20 cellular contexts compared by ENCODE assay signal in the genomic region with DNA sequence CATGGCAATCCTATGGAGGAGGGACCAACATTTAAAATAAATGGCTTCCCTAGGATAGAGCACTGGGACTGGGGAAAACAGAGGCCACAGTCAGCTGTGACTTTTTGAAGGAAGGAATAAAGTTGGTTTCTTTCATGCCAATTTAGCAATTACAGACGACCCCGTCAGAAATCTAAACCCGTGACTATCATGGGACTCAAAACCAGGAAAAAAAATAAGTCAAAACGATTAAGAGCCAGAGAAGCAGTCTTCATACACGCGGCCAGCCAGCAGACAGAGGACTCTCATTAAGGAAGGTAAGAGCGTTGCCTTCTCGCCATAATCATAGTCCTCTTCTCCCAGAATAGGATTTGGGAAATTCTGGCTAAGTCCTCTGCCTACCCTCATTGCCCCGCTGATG. TPM values are rescaled to one million over a fixed set of nuclear protein-coding genes. Genes with fewer than 3 reads are reported as not detected.
DNase-seq lines count a peak whose midpoint lies in the region; ATAC-seq and TF ChIP-seq lines count a peak whose summit lies in the region.
"Had no signal": no experiment of that assay in that cellular context is flagged by ENCODE, and none has a peak within 500 bp of the region (broad histone marks: within the 10 kb centered on the region; RNA-seq: fewer than 3 reads in every experiment).

TSS of gene MLANA (plus strand) at position 249 of the 400 bp plus-strand sequence. CDS start 1,586 bp downstream, outside the sequence.

- 97% methylated on average over 9 of the region's 9 CpGs for WGBS in mesenchymal stem cell

- no peaks in the 10 kb centered on the region for H3K9me3 ChIP-seq in mesenchymal stem cell (ENCODE audit: control insufficient read depth, low read length)
- H3K9me3 ChIP-seq: A549, Caco-2 had no signal

- no peaks in the 10 kb centered on the region for H3K27me3 Mint-ChIP-seq in T-helper 1 cell treated with Interleukin-12 subunit alpha and Interleukin-12 subunit beta and Interleukin-4 antibody, amounts not matched to agents 30 μg/mL and 1 μg/mL, for 36 hours (ENCODE audit: low read depth)
- no peaks in the 10 kb centered on the region for H3K27me3 Mint-ChIP-seq in type B pancreatic cell
- H3K27me3 Mint-ChIP-seq: CD4-positive, alpha-beta memory T cell had no signal

- H3K18ac ChIP-seq in mesenchymal stem cell (ENCODE audit: low read depth in 1 of 2, low read length in 2 of 2), result peak within 1 kb of the TSS in 1 of 2 experiments; percentile 10

- no peak within 1 kb of the TSS for H3K4me2 ChIP-seq in mesenchymal stem cell (ENCODE audit: low read length, poor library complexity, severe bottlenecking)
- H3K4me2 ChIP-seq: A549 had no signal

- no peaks in the 10 kb centered on the region for H3K79me1 ChIP-seq in mesenchymal stem cell (replicated peaks; ENCODE audit: low read length, poor library complexity, severe bottlenecking)

- no peak for TF ChIP-seq CTCF in type B pancreatic cell (conservative IDR thresholded peaks at IDR 0.05)

- peaks cover 8% of the 10 kb centered on the region for H3K4me1 Mint-ChIP-seq in T-helper 1 cell treated with Interleukin-12 subunit alpha and Interleukin-12 subunit beta and Interleukin-4 antibody, amounts not matched to agents 30 μg/mL and 1 μg/mL, for 36 hours (ENCODE audit: low read depth)
- H3K4me1 Mint-ChIP-seq in type B pancreatic cell (ENCODE audit: unreplicated experiment), result peaks cover 16% of the 10 kb centered on the region

- no peak within 1 kb of the TSS for H2BK120ac ChIP-seq in mesenchymal stem cell (ENCODE audit: low read depth, low read length)

- no peak for DNase-seq in T-helper 1 cell
- peak; percentile 70 for DNase-seq in epidermal melanocyte (ENCODE audit: insufficient read length, low spot score)
- DNase-seq in mesenchymal stem cell, result no peak
- no peak for DNase-seq in type B pancreatic cell (ENCODE audit: extremely low spot score, unreplicated experiment)
- DNase-seq in ACHN, result no peak
- DNase-seq in dedifferentiated amniotic fluid mesenchymal stem cell (ENCODE audit: extremely low spot score), result no peak
- DNase-seq: C1 segment of cervical spinal cord; Caco-2; CD4-positive, alpha-beta memory T cell; DMS153; DND-41; GM23248; HCEC 1CT had no signal

- H3K4me1 ChIP-seq in mesenchymal stem cell (ENCODE audit: control insufficient read depth, insufficient read depth, low read depth, low read length), result peaks cover 8% of the 10 kb centered on the region
- H3K4me1 ChIP-seq: Caco-2 had no signal

- H3K23ac ChIP-seq in mesenchymal stem cell (ENCODE audit: low read length in 2 of 2), result no peak within 1 kb of the TSS

- H3K27ac Mint-ChIP-seq in T-helper 1 cell treated with Interleukin-12 subunit alpha and Interleukin-12 subunit beta and Interleukin-4 antibody, amounts not matched to agents 30 μg/mL and 1 μg/mL, for 36 hours, result peak within 1 kb of the TSS; percentile 28
- no peak within 1 kb of the TSS for H3K27ac Mint-ChIP-seq in type B pancreatic cell

- no peak within 1 kb of the TSS for H3K4me3 ChIP-seq in mesenchymal stem cell (ENCODE audit: insufficient read depth in 1 of 2, low read depth in 1 of 2, low read length in 2 of 2)
- H3K4me3 ChIP-seq: A549, GM23248 had no signal

- peaks cover 0 to 4% of the 10 kb centered on the region in 2 experiments for H3K27me3 ChIP-seq in mesenchymal stem cell (ENCODE audit: control insufficient read depth in 1 of 2, insufficient read depth in 1 of 2, low read length in 2 of 2)

- H3K9ac ChIP-seq in mesenchymal stem cell (ENCODE audit: low read length), result no peak within 1 kb of the TSS
- H3K9ac ChIP-seq: GM23248 had no signal

- peak within 1 kb of the TSS in 1 of 2 experiments; percentile 24 for H3K4ac ChIP-seq in mesenchymal stem cell (ENCODE audit: low read depth in 1 of 2, low read length in 2 of 2)

- H3K36me3 Mint-ChIP-seq in T-helper 1 cell treated with Interleukin-12 subunit alpha and Interleukin-12 subunit beta and Interleukin-4 antibody, amounts not matched to agents 30 μg/mL and 1 μg/mL, for 36 hours (ENCODE audit: low read depth), result peaks cover 2% of the 10 kb centered on the region
- no peaks in the 10 kb centered on the region for H3K36me3 Mint-ChIP-seq in type B pancreatic cell

- no peaks in the 10 kb centered on the region for H3K9me3 Mint-ChIP-seq in T-helper 1 cell treated with Interleukin-12 subunit alpha and Interleukin-12 subunit beta and Interleukin-4 antibody, amounts not matched to agents 30 μg/mL and 1 μg/mL, for 36 hours
- H3K9me3 Mint-ChIP-seq in type B pancreatic cell, result no peaks in the 10 kb centered on the region
- H3K9me3 Mint-ChIP-seq: CD4-positive, alpha-beta memory T cell had no signal

- no peak within 1 kb of the TSS for H2BK5ac ChIP-seq in mesenchymal stem cell (ENCODE audit: low read depth, low read length, poor library complexity, severe bottlenecking)

- peak within 1 kb of the TSS; percentile 30 to 85 for H2BK12ac ChIP-seq in mesenchymal stem cell (ENCODE audit: low read length in 2 of 2)

- H3K14ac ChIP-seq in mesenchymal stem cell (ENCODE audit: low read length in 2 of 2), result no peak within 1 kb of the TSS

- H2AK5ac ChIP-seq in mesenchymal stem cell (ENCODE audit: low read length, severe bottlenecking), result no peak within 1 kb of the TSS

- no peak within 1 kb of the TSS for H3K4me3 Mint-ChIP-seq in T-helper 1 cell treated with Interleukin-12 subunit alpha and Interleukin-12 subunit beta and Interleukin-4 antibody, amounts not matched to agents 30 μg/mL and 1 μg/mL, for 36 hours
- H3K4me3 Mint-ChIP-seq in type B pancreatic cell, result no peak within 1 kb of the TSS
- H3K4me3 Mint-ChIP-seq: CD4-positive, alpha-beta memory T cell had no signal

- no peak within 1 kb of the TSS for H4K91ac ChIP-seq in mesenchymal stem cell (ENCODE audit: low read length)

- H3K27ac ChIP-seq in mesenchymal stem cell (ENCODE audit: low read length, poor library complexity, severe bottlenecking), result no peak within 1 kb of the TSS
- H3K27ac ChIP-seq: 22Rv1, A549, GM23248 had no signal

- H3K36me3 ChIP-seq in mesenchymal stem cell (ENCODE audit: control insufficient read depth in 1 of 2, insufficient read depth in 2 of 2, low read depth in 1 of 2, low read length in 2 of 2), result peaks cover 2 to 3% of the 10 kb centered on the region in 2 experiments

- no peak within 1 kb of the TSS for H2BK15ac ChIP-seq in mesenchymal stem cell (ENCODE audit: low read depth, poor library complexity, severe bottlenecking)

- in situ Hi-C loops in ACHN (cut with HindIII; ENCODE audit: low pct_ligation_motif_present, low pct_unique_long_range_greater_than_20kb, low sequenced_read_pairs), result no loop called here

- no peak for ATAC-seq in HG02571 (IDR thresholded peaks at IDR 0.05; ENCODE audit: unreplicated experiment)
- ATAC-seq: A549 had no signal

- H4K8ac ChIP-seq in mesenchymal stem cell (ENCODE audit: low read length), result no peak within 1 kb of the TSS

- no peak within 1 kb of the TSS for H2AFZ ChIP-seq in mesenchymal stem cell (ENCODE audit: low read depth, low read length)
- H2AFZ ChIP-seq: GM23248 had no signal

RNA-seq across cellular contexts. Expression of gene MLANA, which starts in this region (rescaled TPM):
- polyA plus RNA-seq in mesenchymal stem cell (2013, experiment 1 of 2), result not detected
- not detected for polyA plus RNA-seq in mesenchymal stem cell (2013, experiment 2 of 2)
- 12.1 TPM in 1 of 2 replicates, not detected in the other for total RNA-seq in type B pancreatic cell (ENCODE audit: low replicate concordance)
- total RNA-seq: Caco-2; CD4-positive, alpha-beta memory T cell; GM23248; H1; H7 had no signal
- polyA plus RNA-seq: A549, BJ, H1 had no signal
